ENCODE assay signal across 20 cellular contexts in genomic region chr11:44839458-44840084, GRCh38.
"Had no signal": no experiment of that assay in that cellular context is flagged by ENCODE, and none has a peak within 500 bp of the region (broad histone marks: within the 10 kb centered on the region; RNA-seq: fewer than 3 reads in every experiment).

No MANE protein-coding gene starts in this region.

- H3K27me3 Mint-ChIP-seq: activated naive CD8-positive, alpha-beta T cell had no signal

- H3K4me3 Mint-ChIP-seq: activated CD4-positive, alpha-beta T cell treated with anti-CD3 and anti-CD28 coated beads, Interleukin-2, amount 10 ng/mL, durations not matched to agents 7 days and 5 days; activated naive CD8-positive, alpha-beta T cell; naive thymus-derived CD4-positive, alpha-beta T cell had no signal

- H3K36me3 ChIP-seq: gastrocnemius medialis, right lobe of liver, transverse colon had no signal

- H3K4me1 Mint-ChIP-seq: activated CD4-positive, alpha-beta T cell treated with anti-CD3 and anti-CD28 coated beads, Interleukin-2, amount 10 ng/mL, durations not matched to agents 7 days and 5 days had no signal

- H3K27me3 ChIP-seq: right lobe of liver, transverse colon had no signal

- H3K27ac ChIP-seq: coronary artery, gastrocnemius medialis, psoas muscle, right lobe of liver, transverse colon had no signal

- ATAC-seq: gastrocnemius medialis; naive thymus-derived CD4-positive, alpha-beta T cell; psoas muscle; right lobe of liver; stimulated activated naive CD8-positive, alpha-beta T cell treated with anti-CD3 and anti-CD28 coated beads, Interleukin-15, Interleukin-2, amounts not matched to agents 100 U/mL and 50 U/mL, for 24 hours had no signal

- H3K27ac Mint-ChIP-seq: activated CD4-positive, alpha-beta T cell treated with anti-CD3 and anti-CD28 coated beads, Interleukin-2, amount 10 ng/mL, durations not matched to agents 7 days and 5 days; activated naive CD8-positive, alpha-beta T cell; naive thymus-derived CD4-positive, alpha-beta T cell had no signal

- H3K4me2 ChIP-seq: smooth muscle cell had no signal

- DNase-seq: activated CD4-positive, alpha-beta T cell treated with anti-CD3 and anti-CD28 coated beads, Interleukin-2, amount 10 ng/mL, durations not matched to agents 7 days and 5 days; activated CD4-positive, CD25-positive, alpha-beta regulatory T cell; activated CD8-positive, alpha-beta memory T cell treated with anti-CD3 and anti-CD28 coated beads, Interleukin-2, amount 50 U/mL, for 48 hours; activated gamma-delta T cell treated with Interleukin-2 at 50 U/mL for 16 hours; amniotic stem cell; central memory CD4-positive, alpha-beta T cell; effector CD4-positive, alpha-beta T cell; gastrocnemius medialis; islet precursor cell; naive thymus-derived CD4-positive, alpha-beta T cell; psoas muscle; right lobe of liver; stimulated activated CD4-positive, alpha-beta T cell treated with anti-CD3 and anti-CD28 coated beads, Interleukin-4, amount 100 ng/mL, for 4 hours; stimulated activated CD8-positive, alpha-beta memory T cell treated with anti-CD3 and anti-CD28 coated beads, Interleukin-4, amount 100 ng/mL, for 48 hours; stimulated activated naive CD8-positive, alpha-beta T cell treated with anti-CD3 and anti-CD28 coated beads, Interleukin-15, Interleukin-2, amounts not matched to agents 100 U/mL and 50 U/mL, for 24 hours; transverse colon had no signal

- H3K4me1 ChIP-seq: gastrocnemius medialis, psoas muscle, right lobe of liver had no signal

- H3K9me3 ChIP-seq: gastrocnemius medialis, psoas muscle, right lobe of liver, transverse colon had no signal

- H3K4me3 ChIP-seq: coronary artery, gastrocnemius medialis, lung, psoas muscle, right lobe of liver, smooth muscle cell, transverse colon had no signal
